In genomic region chr17:73371846-73372245, GRCh38 we compare ENCODE assay signal across 18 cellular contexts.
A peak's percentile ranks its signal among the peaks of the same experiment; 100 is the strongest.
DNase-seq lines count a peak whose midpoint lies in the region; ATAC-seq, FAIRE-seq and TF ChIP-seq lines count a peak whose summit lies in the region.
"Had no signal": no experiment of that assay in that cellular context is flagged by ENCODE, and none has a peak within 500 bp of the region (broad histone marks: within the 10 kb centered on the region; RNA-seq: fewer than 3 reads in every experiment).

No MANE protein-coding gene starts in this region.

- TF ChIP-seq CTCF in PC-3 (conservative IDR thresholded peaks at IDR 0.05; ENCODE audit: low read depth, low read length), result no peak
- no peak for TF ChIP-seq CTCF in H1 (IDR thresholded peaks at IDR 0.05; ENCODE audit: control extremely low read depth in 1 of 3, insufficient read depth in 1 of 3, low read depth in 1 of 3, low read length in 3 of 3)
- no peak for TF ChIP-seq CTCF in psoas muscle (IDR thresholded peaks at IDR 0.05)

- TF ChIP-seq EP300 in H1 (IDR thresholded peaks at IDR 0.05; ENCODE audit: borderline replicate concordance in 1 of 2, low read depth in 2 of 2, low read length in 2 of 2), result no peak

- H3K4me1 ChIP-seq in PC-3 (ENCODE audit: insufficient read depth, low read length) (peaks cover 10% of the 10 kb centered on the region), H1 (replicated peaks in 1 of 4; ENCODE audit: control insufficient read depth in 3 of 4, insufficient read depth in 4 of 4, low read length in 3 of 4) (peaks cover 0 to 7% (median 2%) of the 10 kb centered on the region in 4 experiments; a peak in 4 of 7 replicates), psoas muscle (no peaks in the 10 kb centered on the region)

- DNase-seq in CD1c-positive myeloid dendritic cell (ENCODE audit: extremely low spot score) (peak; percentile 12), Kasumi-1 (lab: John Stamatoyannopoulos, UW) (peak; percentile 18 to 21), PC-3 (peak; percentile 19), H1 (ENCODE audit: low read depth in 1 of 2, low spot score in 2 of 2) (no peak), psoas muscle (no peak), NCI-H1092 (lab: John Stamatoyannopoulos, UW) (no peak)
- DNase-seq: CD8-positive, alpha-beta T cell; DND-41; NCI-H1417; NCI-H187 treated with DMSO at 0.1 percent for 48 hours; NCI-H748 treated with DMSO at 0.1 percent for 48 hours; SHP77 treated with DMSO at 0.1 percent for 48 hours had no signal

- H3K4ac ChIP-seq in H1 (replicated peaks; ENCODE audit: insufficient read length, low read depth, low read length), result no peak overlapping the region

- no peak for TF ChIP-seq RAD21 in H1 (IDR thresholded peaks at IDR 0.05 in 1 of 2, conservative IDR thresholded peaks at IDR 0.05 in 1 of 2; ENCODE audit: low read depth in 2 of 2, low read length in 2 of 2)

- H3K9ac ChIP-seq in PC-3 (ENCODE audit: low read length), result no peak overlapping the region
- no peak overlapping the region for H3K9ac ChIP-seq in H1 (replicated peaks in 1 of 4; ENCODE audit: extremely low read depth in 1 of 4, low read depth in 3 of 4, low read length in 3 of 4)
- H3K9ac ChIP-seq: KMS-11 had no signal

- FAIRE-seq in H1 (lab: Jason Lieb, UNC), result no peak
- FAIRE-seq: G401.6, GM12878, HepG2 had no signal

- H4K91ac ChIP-seq in H1 (replicated peaks; ENCODE audit: insufficient read length, low read length), result no peak overlapping the region

- CTCF ChIA-PET in PC-3 (lab: Charles Lee) (interaction anchor here (0.5 to 1.3 kb wide), 3 partner anchors 81 to 140 kb away, joined by 3 to 14 read pairs (median 4); a partner anchor contains a TSS), H1 (lab: Charles Lee; ENCODE audit: partially characterized antibody) (interaction anchor here (0.6 to 16.5 kb wide), 14 partner anchors 8 to 769 kb away, joined by 3 to 439 read pairs (median 4); partner anchors contain the start of genes CDC42EP4 and CPSF4L)

- H3F3A ChIP-seq in PC-3 (ENCODE audit: low read length, unreplicated experiment), result no peaks in the 10 kb centered on the region

- no peak overlapping the region for H2BK120ac ChIP-seq in H1 (replicated peaks; ENCODE audit: low read depth, low read length)

- H2AK5ac ChIP-seq in H1 (ENCODE audit: low read depth, low read length), result 0 out of 2 replicates have a peak overlapping the region, but pooled peaks have one; percentile 53

- no peak overlapping the region for H3K27ac ChIP-seq in PC-3 (ENCODE audit: low read length)
- no peak overlapping the region for H3K27ac ChIP-seq in H1 (ENCODE audit: low read depth, low read length)
- no peak overlapping the region for H3K27ac ChIP-seq in psoas muscle
- H3K27ac ChIP-seq: KMS-11 had no signal

- BruUV-seq in PC-3 (replicated peaks; lab: Mats Ljungman, UMichigan), result no TSS peak

- no peak overlapping the region for H3K18ac ChIP-seq in H1 (ENCODE audit: extremely low read depth, low read length)

- no peak for TF ChIP-seq POLR2A in H1 (IDR thresholded peaks at IDR 0.05; ENCODE audit: control extremely low read depth in 1 of 2, low read depth in 2 of 2, low read length in 2 of 2)

- H3K27me3 ChIP-seq in PC-3 (ENCODE audit: low read length) (no peaks in the 10 kb centered on the region), H1 (replicated peaks in 1 of 4; ENCODE audit: control insufficient read depth in 3 of 4, extremely low read depth in 1 of 4, insufficient read depth in 3 of 4, low read length in 3 of 4) (no peaks in the 10 kb centered on the region), psoas muscle (ENCODE audit: insufficient read depth in 3 of 3, low read length in 2 of 3) (peaks cover 0 to 6% (median 0%) of the 10 kb centered on the region in 3 donors)

- no peaks in the 10 kb centered on the region for H3K23me2 ChIP-seq in H1 (ENCODE audit: low read depth, low read length)

- intact Hi-C loops in PC-3 (cut with micrococcal nuclease), result loop anchor here (5.0 kb wide), 1 partner anchor 645 kb away; no protein-coding TSS in a partner anchor
- intact Hi-C loops in psoas muscle (cut with DNase I), result loop anchor here (2.0 to 5.0 kb wide), 3 partner anchors 117 to 645 kb away; partner anchors contain the start of gene COG1 (in 1 of the 2)

- H3K4me2 ChIP-seq in PC-3 (ENCODE audit: low read length) (no peak overlapping the region), H1 (ENCODE audit: insufficient read depth in 1 of 2, low read depth in 2 of 2, low read length in 2 of 2) (no peak overlapping the region)
- H3K4me2 ChIP-seq: GM23338, KMS-11 had no signal

- no peaks in the 10 kb centered on the region for H3K79me1 ChIP-seq in H1 (ENCODE audit: low read depth, low read length)

- H3K9me3 ChIP-seq in PC-3 (ENCODE audit: low read length), result no peaks in the 10 kb centered on the region
- no peaks in the 10 kb centered on the region for H3K9me3 ChIP-seq in H1 (ENCODE audit: insufficient read depth in 2 of 2, low read depth in 1 of 2, low read length in 1 of 2)
- no peaks in the 10 kb centered on the region for H3K9me3 ChIP-seq in psoas muscle

- H4K20me1 ChIP-seq in PC-3 (ENCODE audit: low read length) (no peaks in the 10 kb centered on the region), H1 (replicated peaks in 1 of 2; ENCODE audit: control insufficient read depth in 1 of 2, insufficient read depth in 2 of 2, low read length in 2 of 2) (no peaks in the 10 kb centered on the region)

- H3K79me2 ChIP-seq in PC-3 (ENCODE audit: low read length), result no peaks in the 10 kb centered on the region
- H3K79me2 ChIP-seq in H1 (ENCODE audit: control insufficient read depth in 1 of 2, insufficient read depth in 2 of 2, low read length in 2 of 2), result no peaks in the 10 kb centered on the region

- H3K4me3 ChIP-seq in PC-3 (ENCODE audit: low read length), result no peak overlapping the region
- no peak overlapping the region for H3K4me3 ChIP-seq in H1 (ENCODE audit: extremely low read depth in 1 of 4, insufficient read depth in 2 of 4, low read depth in 3 of 4, low read length in 4 of 4)
- H3K4me3 ChIP-seq in psoas muscle, result no peak overlapping the region
- H3K4me3 ChIP-seq: GM12878, GM23338 had no signal

- no peak overlapping the region for H3K56ac ChIP-seq in H1 (replicated peaks; ENCODE audit: insufficient read length, low read depth, low read length)

- no peak overlapping the region for H2BK5ac ChIP-seq in H1 (ENCODE audit: low read depth, low read length)

- 0 out of 2 replicates have a peak overlapping the region, but pooled peaks have one; percentile 61 for H2BK20ac ChIP-seq in H1 (ENCODE audit: low read length)

- ATAC-seq in PC-3 (no peak), psoas muscle (no peak), HG02798 (IDR thresholded peaks at IDR 0.05; ENCODE audit: poor library complexity, unreplicated experiment) (no peak)
- ATAC-seq: CD8-positive, alpha-beta T cell; GM12878; GM23338; HepG2 had no signal

- no peak overlapping the region for H3K14ac ChIP-seq in H1 (ENCODE audit: insufficient read length)

- no peak overlapping the region for H4K8ac ChIP-seq in H1 (ENCODE audit: extremely low read depth, insufficient read depth, low read length)

- H3K36me3 ChIP-seq in PC-3 (ENCODE audit: low read depth, low read length) (no peaks in the 10 kb centered on the region), H1 (ENCODE audit: control insufficient read depth in 2 of 4, insufficient read depth in 4 of 4, low read length in 3 of 4) (peaks cover 0 to 6% (median 0%) of the 10 kb centered on the region in 4 experiments; a peak in 2 of 8 replicates), psoas muscle (ENCODE audit: insufficient read depth in 1 of 2, low read depth in 1 of 2) (no peaks in the 10 kb centered on the region)

- no peak overlapping the region for H4K5ac ChIP-seq in H1 (ENCODE audit: insufficient read length, low read depth, low read length)

- H2BK12ac ChIP-seq in H1 (ENCODE audit: low read depth, low read length), result no peak overlapping the region

- no peak overlapping the region for H2BK15ac ChIP-seq in H1 (ENCODE audit: low read length)

- 87% methylated on average over 8 of the region's 11 CpGs; no CpG with 5 or more reads in 1 of the 2 experiments for WGBS in H1 (ENCODE audit: extremely low coverage in 1 of 2, insufficient coverage in 1 of 2, insufficient read length in 1 of 2, insufficient replicate concordance in 2 of 2, low coverage in 1 of 2, low lambda C conversion rate in 2 of 2, missing lambda C conversion rate in 1 of 2), 2 experiments
- WGBS in psoas muscle, 3 donors, result 75 to 78% (median 76%) methylated on average over 11 of the region's 11 CpGs

- POLR2A ChIA-PET in PC-3 (lab: Charles Lee; ENCODE audit: unreplicated experiment), result no interaction called here
- POLR2A ChIA-PET in H1 (lab: Charles Lee; ENCODE audit: partially characterized antibody), result interaction anchor here (1.5 kb wide), 1 partner anchor 105 kb away, joined by 4 read pairs; no protein-coding TSS in a partner anchor

- H2AFZ ChIP-seq in PC-3 (ENCODE audit: low read length), result no peak overlapping the region
- no peak overlapping the region for H2AFZ ChIP-seq in H1 (ENCODE audit: low read length)
- H2AFZ ChIP-seq: GM23338 had no signal

- H3K23ac ChIP-seq in H1 (ENCODE audit: insufficient read length), result no peak overlapping the region

- no peaks in the 10 kb centered on the region for H3K9me2 ChIP-seq in PC-3 (replicated peaks; ENCODE audit: low read length)

TF ChIP-seq in H1, 55 proteins besides CTCF, POLR2A, EP300 and RAD21:
- TF ChIP-seq SIRT6 (IDR thresholded peaks at IDR 0.05; ENCODE audit: low read length) (no peak), YY1 (IDR thresholded peaks at IDR 0.05; ENCODE audit: low read depth, low read length) (no peak), USF2 (IDR thresholded peaks at IDR 0.05; ENCODE audit: low read length) (no peak), GTF2F1 (IDR thresholded peaks at IDR 0.05; ENCODE audit: borderline replicate concordance, low read depth, low read length) (no peak), SIN3A (conservative IDR thresholded peaks at IDR 0.05 in 1 of 2, IDR thresholded peaks at IDR 0.05 in 1 of 2; ENCODE audit: low read depth in 1 of 2, low read length in 2 of 2) (no peak), BACH1 (IDR thresholded peaks at IDR 0.05; ENCODE audit: low read length) (no peak), ZNF274 (IDR thresholded peaks at IDR 0.05; ENCODE audit: borderline replicate concordance, extremely low read depth, low read length) (no peak)
TF ChIP-seq in H1: peak in this region for 0.

Comparison
In these comparisons a context has a peak if more than half of its experiments do, and no peak if none do; other contexts are left out.
1. DNase-seq: peak in CD1c-positive myeloid dendritic cell (single experiment), Kasumi-1 (2 of 2) and PC-3 (single experiment); none in H1 (0 of 2), psoas muscle (0 of 2) and NCI-H1092 (single experiment).